In the genomic region with DNA sequence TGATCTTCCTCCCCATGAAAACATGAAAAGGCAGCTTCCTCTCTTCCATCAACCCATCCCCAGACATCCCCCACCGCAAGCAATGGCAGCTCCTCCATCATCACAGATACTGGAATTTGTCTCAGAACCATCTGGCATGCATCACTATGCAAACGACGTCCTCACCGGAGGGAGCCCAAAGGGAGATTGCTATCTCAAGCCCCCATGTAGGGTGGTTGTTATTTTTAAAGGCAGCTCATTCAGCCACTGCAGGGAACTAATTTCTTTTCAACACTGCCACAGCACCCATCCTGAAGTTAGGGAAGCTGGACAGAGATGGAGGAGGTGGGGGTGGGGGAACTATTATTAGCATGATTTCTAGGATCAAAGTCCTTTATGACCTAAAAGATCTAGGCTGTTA, we compare ENCODE assay signal across 27 cellular contexts.
"Had no signal": no experiment of that assay in that cellular context is flagged by ENCODE, and none has a peak within 500 bp of the region (broad histone marks: within the 10 kb centered on the region; RNA-seq: fewer than 3 reads in every experiment).

No MANE protein-coding gene starts in this region.

- ATAC-seq: activated CD8-positive, alpha-beta T cell treated with anti-CD3 and anti-CD28 coated beads, Interleukin-2, amount 10 ng/mL, durations not matched to agents 7 days and 5 days; K562; SK-N-SH treated with all-trans-retinoic acid at 6 μM for 48 hours had no signal

- H3K27ac ChIP-seq: adrenal gland, breast epithelium, Peyer's patch, RWPE1, SJCRH30 had no signal

- H3K36me3 Mint-ChIP-seq: activated naive CD8-positive, alpha-beta T cell treated with anti-CD3 and anti-CD28 coated beads, Interleukin-2, amount 10 ng/mL, durations not matched to agents 7 days and 5 days had no signal

- H3K4me3 ChIP-seq: adrenal gland, breast epithelium, K562, Peyer's patch, SJCRH30 had no signal

- H3K27ac Mint-ChIP-seq: activated CD8-positive, alpha-beta T cell treated with anti-CD3 and anti-CD28 coated beads, Interleukin-2, amount 10 ng/mL, durations not matched to agents 7 days and 5 days; activated naive CD8-positive, alpha-beta T cell treated with anti-CD3 and anti-CD28 coated beads, Interleukin-2, amount 10 ng/mL, durations not matched to agents 7 days and 5 days; T-helper 2 cell treated with Interferon-gamma antibody and Interleukin-4, amounts not matched to agents 5 μg/mL and 100 μg/mL, for 36 hours had no signal

- H3K4me3 Mint-ChIP-seq: activated CD8-positive, alpha-beta T cell treated with anti-CD3 and anti-CD28 coated beads, Interleukin-2, amount 10 ng/mL, durations not matched to agents 7 days and 5 days; activated naive CD8-positive, alpha-beta T cell treated with anti-CD3 and anti-CD28 coated beads, Interleukin-2, amount 10 ng/mL, durations not matched to agents 7 days and 5 days; T-helper 2 cell treated with Interferon-gamma antibody and Interleukin-4, amounts not matched to agents 5 μg/mL and 100 μg/mL, for 36 hours had no signal

- H3K9me3 Mint-ChIP-seq: activated naive CD8-positive, alpha-beta T cell treated with anti-CD3 and anti-CD28 coated beads, Interleukin-2, amount 10 ng/mL, durations not matched to agents 7 days and 5 days; T-helper 2 cell treated with Interferon-gamma antibody and Interleukin-4, amounts not matched to agents 5 μg/mL and 100 μg/mL, for 36 hours had no signal

- H3K27me3 ChIP-seq: Peyer's patch, SJCRH30 had no signal

- DNase-seq: activated CD4-positive, alpha-beta T cell treated with anti-CD3 and anti-CD28 coated beads for 48 hours; activated CD4-positive, alpha-beta T cell treated with anti-CD3 and anti-CD28 coated beads, Interleukin-2, amount 50 U/mL, for 4 hours; activated CD4-positive, CD25-positive, alpha-beta regulatory T cell treated with anti-CD3 and anti-CD28 coated beads, Interleukin-2, amount 50 U/mL, for 72 hours; activated CD8-positive, alpha-beta memory T cell treated with anti-CD3 and anti-CD28 coated beads, Interleukin-2, amount 50 U/mL, for 48 hours; activated CD8-positive, alpha-beta T cell treated with anti-CD3 and anti-CD28 coated beads, Interleukin-2, amount 10 ng/mL, durations not matched to agents 7 days and 5 days; activated naive CD4-positive, alpha-beta T cell treated with anti-CD3 and anti-CD28 coated beads, Interleukin-2, amount 50 U/mL, for 16 hours; activated naive CD8-positive, alpha-beta T cell treated with anti-CD3 and anti-CD28 coated beads, Interleukin-2, amount 10 ng/mL, durations not matched to agents 7 days and 5 days; activated T-cell treated with anti-CD3 and anti-CD28 coated beads, Interleukin-2, amount 50 U/mL, for 1 hour; adrenal gland; anterior cingulate cortex; caudate nucleus; Karpas-422; NCI-H1105 treated with DMSO at 0.1 percent for 48 hours; NCI-H146; NCI-H2081; NCI-H510A treated with DMSO at 0.1 percent for 48 hours; NCI-H69; NK-92 treated with Interleukin-12 subunit alpha and Interleukin-12 subunit beta, amount 100 ng/mL, for 24 hours; Peyer's patch; Right ventricle myocardium superior; SJCRH30; SW 1271 had no signal

- H3K4me1 Mint-ChIP-seq: activated naive CD8-positive, alpha-beta T cell treated with anti-CD3 and anti-CD28 coated beads, Interleukin-2, amount 10 ng/mL, durations not matched to agents 7 days and 5 days had no signal

- H3K36me3 ChIP-seq: adrenal gland, breast epithelium, Peyer's patch, SJCRH30 had no signal

- H3K9me3 ChIP-seq: adrenal gland, Peyer's patch, SJCRH30 had no signal

- H3K4me1 ChIP-seq: adrenal gland, breast epithelium, Peyer's patch had no signal
